Comparison of ENCODE assay signal across 1 cellular context in the genomic region with DNA sequence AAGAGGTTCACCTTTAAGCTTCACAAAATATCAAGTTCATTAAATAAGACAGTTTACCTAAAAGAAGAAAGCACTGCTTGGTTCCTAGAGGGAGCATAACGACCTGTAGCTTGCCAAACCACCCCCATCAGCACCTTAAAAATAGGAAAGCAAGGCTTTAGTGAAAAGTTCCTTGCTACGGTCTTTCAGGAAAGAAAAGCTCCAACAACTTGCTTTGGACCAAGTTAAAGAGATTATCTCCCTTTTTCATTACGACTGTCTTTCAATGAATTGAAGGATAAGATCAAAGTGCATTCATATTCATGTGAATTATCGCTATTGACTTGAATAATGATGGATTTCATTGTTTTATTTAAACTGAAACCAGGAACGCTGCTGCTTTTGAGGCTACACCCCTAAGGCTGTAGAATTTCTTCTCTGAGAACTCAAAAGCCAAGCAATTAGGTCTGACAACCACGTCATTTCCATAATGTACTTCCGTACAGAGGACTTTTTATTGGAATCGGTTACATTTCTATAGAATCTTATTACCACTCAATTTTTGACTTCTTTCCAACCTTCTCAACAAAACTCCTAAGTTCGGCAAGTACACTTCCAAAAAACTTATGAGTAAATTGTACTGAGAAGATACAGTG.
TF ChIP-seq lines count a peak whose summit lies in the region.

No MANE protein-coding gene starts in this region.

TF ChIP-seq in K562, 482 proteins besides CTCF, POLR2A, EP300 and RAD21:
- TF ChIP-seq TCF3 (CRISPR knock-in tag; IDR thresholded peaks at IDR 0.05) (no peak), MECOM (CRISPR knock-in tag; IDR thresholded peaks at IDR 0.05) (no peak), ZNF324 (CRISPR knock-in tag; IDR thresholded peaks at IDR 0.05) (no peak)
